9 cellular contexts compared by ENCODE assay signal in genomic region chr16:89315271-89315670, GRCh38.
DNase-seq lines count a peak whose midpoint lies in the region; ATAC-seq and TF ChIP-seq lines count a peak whose summit lies in the region.
"Had no signal": no experiment of that assay in that cellular context is flagged by ENCODE, and none has a peak within 500 bp of the region (broad histone marks: within the 10 kb centered on the region; RNA-seq: fewer than 3 reads in every experiment).

No MANE protein-coding gene starts in this region.

- peaks cover 36 to 98% of the 10 kb centered on the region in 2 experiments for H3K79me1 ChIP-seq in IMR-90 (ENCODE audit: low read depth in 1 of 2, low read length in 2 of 2)

- H2BK20ac ChIP-seq in IMR-90 (ENCODE audit: low read depth, low read length): peak overlapping the region; percentile 50; the same call in 1 of the 2 replicates

- peak overlapping the region; percentile 72 for H3K14ac ChIP-seq in IMR-90 (replicated peaks; ENCODE audit: low read depth, low read length)

- intact Hi-C loops in IMR-90 (cut with micrococcal nuclease) (no loop called here), natural killer cell (cut with micrococcal nuclease) (loop anchor here (5.0 to 10.0 kb wide), 3 partner anchors 42 to 192 kb away; partner anchors contain the start of gene SPG7)

- peaks cover 94% of the 10 kb centered on the region for H4K20me1 ChIP-seq in IMR-90 (ENCODE audit: insufficient read depth, low read length)

- H3K27ac ChIP-seq in AG04450 (ENCODE audit: low read depth, low read length): peak overlapping the region; percentile 52
- H3K27ac ChIP-seq in IMR-90 (ENCODE audit: insufficient read depth, low read length): no peak overlapping the region; the same call in 1 of the 2 replicates
- peak overlapping the region; percentile 72 for H3K27ac ChIP-seq in caudate nucleus (ENCODE audit: low read depth, low read length)
- H3K27ac ChIP-seq: hepatocyte had no signal

- no peaks in the 10 kb centered on the region for H3K27me3 Mint-ChIP-seq in natural killer cell (ENCODE audit: low read depth in 2 of 2)

- peaks cover 77 to 83% of the 10 kb centered on the region in 2 donors for H3K4me1 Mint-ChIP-seq in natural killer cell

- H2AK5ac ChIP-seq in IMR-90 (ENCODE audit: low read depth, low read length): peak overlapping the region; percentile 85

- H3K23ac ChIP-seq in IMR-90 (ENCODE audit: low read depth, low read length): peak overlapping the region; percentile 63

- H3K56ac ChIP-seq in IMR-90 (ENCODE audit: extremely low read depth, insufficient read depth, low read length): no peak overlapping the region

- dilution Hi-C loops in IMR-90 (cut with HindIII; ENCODE audit: low sequenced_read_pairs, unreplicated experiment): no loop called here

- BruUV-seq in IMR-90 (replicated peaks; lab: Mats Ljungman, UMichigan): no TSS peak

- no peaks in the 10 kb centered on the region for H3K9me3 Mint-ChIP-seq in natural killer cell

- CTCF ChIA-PET in AG04450 (lab: Charles Lee): no interaction called here
- CTCF ChIA-PET in IMR-90 (lab: Yijun Ruan, JAX): no interaction called here

- H3K27ac Mint-ChIP-seq in natural killer cell: peak overlapping the region; percentile 98

- H3K4ac ChIP-seq in IMR-90 (ENCODE audit: low read depth, low read length): peak overlapping the region; percentile 84

- no peak overlapping the region for H3K9ac ChIP-seq in IMR-90 (ENCODE audit: low read depth, low read length)

- H3K9me3 ChIP-seq in AG04450 (ENCODE audit: control insufficient read depth, insufficient read depth, low read length): peaks cover 13% of the 10 kb centered on the region; the same call in 1 of the 2 replicates
- H3K9me3 ChIP-seq in IMR-90 (ENCODE audit: control insufficient read depth, insufficient read depth, low read length): no peaks in the 10 kb centered on the region

- H3K4me2 ChIP-seq in IMR-90 (ENCODE audit: low read depth, low read length): no peak overlapping the region
- H3K4me2 ChIP-seq: hepatocyte had no signal

- no peak overlapping the region for H2AFZ ChIP-seq in IMR-90 (replicated peaks; ENCODE audit: low read length, poor library complexity)
- H2AFZ ChIP-seq: hepatocyte had no signal

- TF ChIP-seq RAD21 in IMR-90 (IDR thresholded peaks at IDR 0.05; ENCODE audit: low read length): no peak

- no peak overlapping the region for H3K4me3 ChIP-seq in AG04450 (ENCODE audit: low read depth, low read length)
- H3K4me3 ChIP-seq in IMR-90 (ENCODE audit: insufficient read depth, low read depth, low read length): no peak overlapping the region
- H3K4me3 ChIP-seq: hepatocyte had no signal

- H3K36me3 Mint-ChIP-seq in natural killer cell: no peaks in the 10 kb centered on the region

- H4K5ac ChIP-seq in IMR-90 (ENCODE audit: low read depth, low read length): no peak overlapping the region; the same call in 1 of the 2 replicates

- H3K27me3 ChIP-seq in AG04450 (ENCODE audit: control insufficient read depth, insufficient read depth, low read length): no peaks in the 10 kb centered on the region
- no peaks in the 10 kb centered on the region for H3K27me3 ChIP-seq in IMR-90 (ENCODE audit: control insufficient read depth, insufficient read depth, low read length)
- H3K27me3 ChIP-seq: hepatocyte had no signal

- peak overlapping the region in 1 of 2 experiments; percentile 65; a peak in 1 of 4 replicates for H4K8ac ChIP-seq in IMR-90 (ENCODE audit: low read depth in 2 of 2, low read length in 2 of 2)

- peaks cover 30% of the 10 kb centered on the region for H3K36me3 ChIP-seq in IMR-90 (ENCODE audit: control insufficient read depth, insufficient read depth, low read length)

- 0 out of 3 replicates have a peak overlapping the region, but pooled peaks have one; percentile 3 for H2BK15ac ChIP-seq in IMR-90 (ENCODE audit: low read depth, low read length)

- no peak overlapping the region for H3K18ac ChIP-seq in IMR-90 (ENCODE audit: low read depth, low read length)

- no peak for TF ChIP-seq POLR2A in IMR-90 (IDR thresholded peaks at IDR 0.05; ENCODE audit: low read depth, low read length)

- H2BK5ac ChIP-seq in IMR-90 (ENCODE audit: low read depth, low read length, poor library complexity, severe bottlenecking): peak overlapping the region; percentile 74

- peaks cover 61% of the 10 kb centered on the region for H3K9me1 ChIP-seq in IMR-90 (ENCODE audit: insufficient read depth, low read length)

- ATAC-seq in IMR-90 (ENCODE audit: low read depth) (no peak), natural killer cell (peak in 1 of 3 donors; percentile 1), HG03520 (IDR thresholded peaks at IDR 0.05; ENCODE audit: unreplicated experiment) (no peak), GM18907 (IDR thresholded peaks at IDR 0.05; ENCODE audit: unreplicated experiment) (no peak)

- 96% methylated on average over 9 of the region's 19 CpGs; no CpG with 5 or more reads in 1 of the 2 experiments for WGBS in IMR-90 (ENCODE audit: extremely low coverage in 2 of 2, insufficient read length in 1 of 2), 2 experiments

- POLR2A ChIA-PET in AG04450 (lab: Yijun Ruan, JAX) (no interaction called here), IMR-90 (lab: Charles Lee; ENCODE audit: unreplicated experiment) (no interaction called here)

- H3K4me3 Mint-ChIP-seq in natural killer cell: peak overlapping the region; percentile 88

- in situ Hi-C loops in IMR-90 (cut with MboI; ENCODE audit: low sequenced_read_pairs): no loop called here

- H2AK9ac ChIP-seq in IMR-90 (replicated peaks; ENCODE audit: low read depth, low read length, poor library complexity): no peak overlapping the region

- DNase-seq in AG04450 (ENCODE audit: low read depth, low spot score) (no peak), IMR-90 (no peak), caudate nucleus (lab: John Stamatoyannopoulos, UW) (no peak), natural killer cell (no peak), RPMI8226 (no peak), NCI-H345 (lab: John Stamatoyannopoulos, UW) (no peak)

- H3K4me1 ChIP-seq in IMR-90 (ENCODE audit: control insufficient read depth, insufficient read depth, low read length): peaks cover 42% of the 10 kb centered on the region

- no peak for TF ChIP-seq CTCF in AG04450 (IDR thresholded peaks at IDR 0.05; ENCODE audit: low read depth, low read length)
- TF ChIP-seq CTCF in IMR-90 (conservative IDR thresholded peaks at IDR 0.05; ENCODE audit: low read depth, low read length): no peak
- TF ChIP-seq CTCF in natural killer cell (IDR thresholded peaks at IDR 0.05): no peak

- H4K91ac ChIP-seq in IMR-90 (ENCODE audit: insufficient read depth, low read depth, low read length): no peak overlapping the region

- H2BK120ac ChIP-seq in IMR-90 (ENCODE audit: low read depth, low read length): peak overlapping the region; percentile 62; the same call in 1 of the 2 replicates

TF ChIP-seq in IMR-90, 13 proteins besides CTCF, POLR2A, EP300 and RAD21:
- TF ChIP-seq MAZ (IDR thresholded peaks at IDR 0.05; ENCODE audit: borderline replicate concordance, low read depth, low read length) (no peak), MAFK (IDR thresholded peaks at IDR 0.05; ENCODE audit: low read depth, low read length) (no peak), USF2 (IDR thresholded peaks at IDR 0.05; ENCODE audit: low read depth, low read length) (no peak), RCOR1 (IDR thresholded peaks at IDR 0.05; ENCODE audit: insufficient replicate concordance, low read length) (no peak), CEBPB (IDR thresholded peaks at IDR 0.05; ENCODE audit: low read depth, low read length) (no peak), BHLHE40 (IDR thresholded peaks at IDR 0.05; ENCODE audit: low read depth, low read length) (no peak), ELK1 (IDR thresholded peaks at IDR 0.05; ENCODE audit: borderline replicate concordance, low read depth, low read length) (no peak), MXI1 (IDR thresholded peaks at IDR 0.05; ENCODE audit: borderline replicate concordance, low read depth, low read length) (no peak), RFX5 (IDR thresholded peaks at IDR 0.05; ENCODE audit: low read depth, low read length) (no peak), SMC3 (IDR thresholded peaks at IDR 0.05; ENCODE audit: low read depth, low read length) (no peak), CHD1 (IDR thresholded peaks at IDR 0.05; ENCODE audit: low read depth, low read length) (no peak), NFE2L2 (IDR thresholded peaks at IDR 0.05; ENCODE audit: low read depth, low read length) (no peak), FOS (IDR thresholded peaks at IDR 0.05; ENCODE audit: low read depth, low read length) (no peak)
